23 cellular contexts compared by ENCODE assay signal in genomic region chr6:52877786-52878185, GRCh38. TPM values are rescaled to one million over a fixed set of nuclear protein-coding genes. Genes with fewer than 3 reads are reported as not detected.
A peak's percentile ranks its signal among the peaks of the same experiment; 100 is the strongest.
DNase-seq lines count a peak whose midpoint lies in the region; ATAC-seq and TF ChIP-seq lines count a peak whose summit lies in the region.
"Had no signal": no experiment of that assay in that cellular context is flagged by ENCODE, and none has a peak within 500 bp of the region (broad histone marks: within the 10 kb centered on the region; RNA-seq: fewer than 3 reads in every experiment).

No MANE protein-coding gene starts in this region.

- H4K20me1 ChIP-seq in SK-N-SH (ENCODE audit: insufficient read depth) (no peaks in the 10 kb centered on the region), hepatocyte (ENCODE audit: insufficient read depth, poor library complexity, severe bottlenecking) (no peaks in the 10 kb centered on the region), smooth muscle cell (ENCODE audit: low read depth) (no peaks in the 10 kb centered on the region)
- H4K20me1 ChIP-seq: BLaER1 treated with 17β-estradiol and CSF1 and Interleukin-3, amounts not matched to agents 10 nM and 100 nM had no signal

- no peaks in the 10 kb centered on the region for H3K36me3 Mint-ChIP-seq in activated T-helper 17 cell treated with anti-CD3 and anti-CD28 coated beads, Interleukin-2, amount 50 U/mL, for 72 hours (ENCODE audit: low read depth)
- H3K36me3 Mint-ChIP-seq: CD4-positive, alpha-beta memory T cell had no signal

- H3K9me2 ChIP-seq in SK-N-SH = no peaks in the 10 kb centered on the region
- H3K9me2 ChIP-seq in hepatocyte (replicated peaks; ENCODE audit: insufficient read depth) = no peaks in the 10 kb centered on the region

- H3K79me2 ChIP-seq in SK-N-SH (ENCODE audit: insufficient read depth) (no peaks in the 10 kb centered on the region), hepatocyte (no peaks in the 10 kb centered on the region), smooth muscle cell (ENCODE audit: low read depth) (no peaks in the 10 kb centered on the region)

- CTCF ChIA-PET in SK-N-SH (lab: Yijun Ruan, JAX) = interaction anchor here (1.0 kb wide), 1 partner anchor 15 kb away, joined by 3 read pairs; no protein-coding TSS in a partner anchor

- H3F3A ChIP-seq in SK-N-SH (replicated peaks; ENCODE audit: insufficient read depth) = no peaks in the 10 kb centered on the region
- peaks cover 11% of the 10 kb centered on the region for H3F3A ChIP-seq in smooth muscle cell (ENCODE audit: low read depth)

- H3K27me3 Mint-ChIP-seq in activated T-helper 17 cell treated with anti-CD3 and anti-CD28 coated beads, Interleukin-2, amount 50 U/mL, for 72 hours = no peaks in the 10 kb centered on the region

- H3K27ac ChIP-seq in SK-N-SH (ENCODE audit: low read depth in 2 of 2, low read length in 1 of 2) (peak overlapping the region in 1 of 2 experiments; percentile 55; a peak in 2 of 4 replicates), hepatocyte (peak overlapping the region; percentile 6), smooth muscle cell (ENCODE audit: low read depth) (peak overlapping the region; percentile 74), aorta (ENCODE audit: low read depth in 1 of 2, low read length in 2 of 2) (no peak overlapping the region)
- H3K27ac ChIP-seq: 22Rv1; BLaER1 treated with 17β-estradiol and CSF1 and Interleukin-3, amounts not matched to agents 10 nM and 100 nM had no signal

- DNase-seq in SK-N-SH (no peak), hepatocyte (ENCODE audit: low spot score) (no peak), smooth muscle cell (lab: John Stamatoyannopoulos, UW; ENCODE audit: unreplicated experiment) (no peak), aorta (no peak)
- DNase-seq in stimulated activated CD4-positive, alpha-beta T cell treated with anti-CD3 and anti-CD28 coated beads, Interleukin-4, amount 100 ng/mL, for 1 hour = no peak
- DNase-seq: Caco-2; CD4-positive, alpha-beta memory T cell; DMS 273 treated with DMSO at 0.1 percent for 48 hours; DMS79 treated with DMSO at 0.1 percent for 48 hours; NCI-H1092 treated with DMSO at 0.1 percent for 48 hours; NCI-H1436 treated with DMSO at 0.1 percent for 48 hours; NCI-H1930; NCI-H510A; NK-92 treated with Interleukin-12 subunit alpha and Interleukin-12 subunit beta, amount 100 ng/mL, for 24 hours; SIG-M5 had no signal

- H2AFZ ChIP-seq in SK-N-SH (ENCODE audit: low read depth) = no peak overlapping the region
- H2AFZ ChIP-seq in hepatocyte = no peak overlapping the region
- no peak overlapping the region for H2AFZ ChIP-seq in smooth muscle cell (ENCODE audit: low read depth)

- H3K4me1 ChIP-seq in SK-N-SH (ENCODE audit: control insufficient read depth in 1 of 2, insufficient read depth in 2 of 2, low read depth in 1 of 2, low read length in 1 of 2) (peaks cover 7 to 9% of the 10 kb centered on the region in 2 experiments; a peak in 3 of 4 replicates), hepatocyte (ENCODE audit: insufficient read depth) (no peaks in the 10 kb centered on the region), smooth muscle cell (ENCODE audit: low read depth) (no peaks in the 10 kb centered on the region), aorta (ENCODE audit: control insufficient read depth in 1 of 2, insufficient read depth in 2 of 2, low read length in 2 of 2) (no peaks in the 10 kb centered on the region)

- no peaks in the 10 kb centered on the region for H3K4me1 Mint-ChIP-seq in activated T-helper 17 cell treated with anti-CD3 and anti-CD28 coated beads, Interleukin-2, amount 50 U/mL, for 72 hours

- no peak for TF ChIP-seq RAD21 in SK-N-SH (IDR thresholded peaks at IDR 0.05; ENCODE audit: low read length)

- H3K4me2 ChIP-seq in SK-N-SH (0 out of 2 replicates have a peak overlapping the region, but pooled peaks have one; percentile 17), hepatocyte (no peak overlapping the region), smooth muscle cell (peak overlapping the region; percentile 58)

- intact Hi-C loops in aorta (cut with DNase I) = no loop called here

- H3K9me3 ChIP-seq in SK-N-SH (no peaks in the 10 kb centered on the region), hepatocyte (ENCODE audit: low read depth) (no peaks in the 10 kb centered on the region), smooth muscle cell (replicated peaks; ENCODE audit: low read depth) (no peaks in the 10 kb centered on the region), aorta (ENCODE audit: control insufficient read depth, low read length) (no peaks in the 10 kb centered on the region)
- H3K9me3 ChIP-seq: BLaER1 treated with 17β-estradiol and CSF1 and Interleukin-3, amounts not matched to agents 10 nM and 100 nM; Caco-2 had no signal

- H3K9ac ChIP-seq in SK-N-SH = no peak overlapping the region
- peak overlapping the region; percentile 38 for H3K9ac ChIP-seq in smooth muscle cell (ENCODE audit: low read depth)
- H3K9ac ChIP-seq: BLaER1 treated with 17β-estradiol and CSF1 and Interleukin-3, amounts not matched to agents 10 nM and 100 nM had no signal

- peak overlapping the region; percentile 17 for H3K27ac Mint-ChIP-seq in activated T-helper 17 cell treated with anti-CD3 and anti-CD28 coated beads, Interleukin-2, amount 50 U/mL, for 72 hours
- H3K27ac Mint-ChIP-seq: CD4-positive, alpha-beta memory T cell had no signal

- POLR2A ChIA-PET in SK-N-SH (lab: Yijun Ruan, JAX) = no interaction called here

- no peaks in the 10 kb centered on the region for H3K27me3 ChIP-seq in SK-N-SH (ENCODE audit: insufficient read depth)
- H3K27me3 ChIP-seq in hepatocyte = no peaks in the 10 kb centered on the region
- H3K27me3 ChIP-seq in smooth muscle cell (ENCODE audit: low read depth) = no peaks in the 10 kb centered on the region
- no peaks in the 10 kb centered on the region for H3K27me3 ChIP-seq in aorta (ENCODE audit: control insufficient read depth in 1 of 2, insufficient read depth in 2 of 2, low read length in 1 of 2)

- TF ChIP-seq CTCF in SK-N-SH (IDR thresholded peaks at IDR 0.05) (no peak), hepatocyte (IDR thresholded peaks at IDR 0.05; ENCODE audit: poor library complexity) (no peak), smooth muscle cell (IDR thresholded peaks at IDR 0.05; ENCODE audit: borderline replicate concordance, insufficient read depth, poor library complexity, severe bottlenecking) (no peak)

- no peak overlapping the region for H3K4me3 Mint-ChIP-seq in activated T-helper 17 cell treated with anti-CD3 and anti-CD28 coated beads, Interleukin-2, amount 50 U/mL, for 72 hours
- H3K4me3 Mint-ChIP-seq: CD4-positive, alpha-beta memory T cell had no signal

- ATAC-seq in SK-N-SH treated with all-trans-retinoic acid at 6 μM for 48 hours (no peak), HG03025 (IDR thresholded peaks at IDR 0.05; ENCODE audit: low FRiP score, unreplicated experiment) (no peak), aorta (ENCODE audit: low FRiP score) (no peak)
- no peak for ATAC-seq in activated T-helper 17 cell treated with anti-CD3 and anti-CD28 coated beads, Interleukin-2, amount 50 U/mL, for 72 hours (replicated peaks)
- ATAC-seq: K562, Panc1 had no signal

- 58% methylated on average over 2 of the region's 2 CpGs for WGBS in SK-N-SH (ENCODE audit: low lambda C conversion rate)
- 99% methylated on average over 2 of the region's 2 CpGs for WGBS in hepatocyte (ENCODE audit: low lambda C conversion rate, missing lambda C conversion rate)
- WGBS in smooth muscle cell (ENCODE audit: low lambda C conversion rate) = 77% methylated on average over 2 of the region's 2 CpGs
- WGBS in aorta, 2 donors = 75 to 77% methylated on average over 2 of the region's 2 CpGs

- no peaks in the 10 kb centered on the region for H3K36me3 ChIP-seq in SK-N-SH (replicated peaks in 1 of 2; ENCODE audit: control insufficient read depth in 1 of 2, insufficient read depth in 2 of 2, low read length in 1 of 2)
- H3K36me3 ChIP-seq in hepatocyte (replicated peaks; ENCODE audit: insufficient read depth, low read depth) = no peaks in the 10 kb centered on the region
- no peaks in the 10 kb centered on the region for H3K36me3 ChIP-seq in smooth muscle cell (ENCODE audit: low read depth)
- no peaks in the 10 kb centered on the region for H3K36me3 ChIP-seq in aorta (ENCODE audit: control insufficient read depth in 1 of 2, insufficient read depth in 2 of 2, low read length in 1 of 2)
- H3K36me3 ChIP-seq: BLaER1 treated with 17β-estradiol and CSF1 and Interleukin-3, amounts not matched to agents 10 nM and 100 nM had no signal

- H3K4me3 ChIP-seq in SK-N-SH (ENCODE audit: low read depth in 2 of 2, low read length in 1 of 2) (no peak overlapping the region), hepatocyte (no peak overlapping the region), smooth muscle cell (no peak overlapping the region), aorta (ENCODE audit: low read length in 2 of 2) (no peak overlapping the region)
- H3K4me3 ChIP-seq: BLaER1 treated with 17β-estradiol and CSF1 and Interleukin-3, amounts not matched to agents 10 nM and 100 nM; K562 had no signal

- TF ChIP-seq EP300 in SK-N-SH (IDR thresholded peaks at IDR 0.05; ENCODE audit: borderline replicate concordance in 1 of 2, low read depth in 1 of 2, low read length in 1 of 2) = no peak

- no peaks in the 10 kb centered on the region for H3K9me3 Mint-ChIP-seq in activated T-helper 17 cell treated with anti-CD3 and anti-CD28 coated beads, Interleukin-2, amount 50 U/mL, for 72 hours
- H3K9me3 Mint-ChIP-seq: CD4-positive, alpha-beta memory T cell had no signal

TF ChIP-seq in SK-N-SH, 30 proteins besides CTCF, POLR2A, EP300 and RAD21 (continues in another document):
- no peak for TF ChIP-seq RXRA (IDR thresholded peaks at IDR 0.05; ENCODE audit: borderline replicate concordance, low read depth)
- no peak for TF ChIP-seq YY1 (IDR thresholded peaks at IDR 0.05; ENCODE audit: low read depth)
- no peak for TF ChIP-seq FOXJ3 (CRISPR knock-in tag; IDR thresholded peaks at IDR 0.05)

TF ChIP-seq in SK-N-SH treated with all-trans-retinoic acid at 6 μM for 48 hours, 23 proteins besides CTCF, POLR2A, EP300 and RAD21 (continues in another document):
- no peak for TF ChIP-seq SNAI2 (CRISPR knock-in tag; IDR thresholded peaks at IDR 0.05)
- TF ChIP-seq GLIS3 (CRISPR knock-in tag; IDR thresholded peaks at IDR 0.05) = no peak
- no peak for TF ChIP-seq PPARA (CRISPR knock-in tag; IDR thresholded peaks at IDR 0.05; ENCODE audit: borderline replicate concordance)

RNA-seq across cellular contexts. Expression of gene GSTA3, which starts 31.7 kb away (rescaled TPM):
- polyA plus RNA-seq in SK-N-SH (2012; rRNA removed) = not detected in 2 replicates
- not detected in 2 replicates for polyA plus RNA-seq in SK-N-SH (2012; cell fraction: cytosol; rRNA removed)
- not detected in 2 replicates for polyA plus RNA-seq in SK-N-SH (2012; cell fraction: nucleus; rRNA removed)
- not detected for total RNA-seq in activated T-helper 17 cell treated with anti-CD3 and anti-CD28 coated beads, Interleukin-2, amount 50 U/mL, for 72 hours
- total RNA-seq in hepatocyte = not detected in 2 replicates
- polyA plus RNA-seq in hepatocyte = not detected in 2 replicates
- not detected in 2 replicates for total RNA-seq in smooth muscle cell
- not detected in 2 replicates for polyA plus RNA-seq in smooth muscle cell
- total RNA-seq in aorta = not detected
- polyA plus RNA-seq in aorta = not detected
- total RNA-seq: Caco-2; CD4-positive, alpha-beta memory T cell; H1; K562 had no signal
- polyA plus RNA-seq: CD4-positive, alpha-beta memory T cell; H1; K562 had no signal

RNA-seq across cellular contexts. Expression of gene GSTA5, which starts 37.2 kb away (rescaled TPM):
- polyA plus RNA-seq in SK-N-SH (2012; rRNA removed) (not detected in 2 replicates), hepatocyte (not detected in 2 replicates), smooth muscle cell (not detected in 2 replicates), aorta (not detected)
- not detected in 2 replicates for polyA plus RNA-seq in SK-N-SH (2012; cell fraction: cytosol; rRNA removed)
- not detected in 2 replicates for polyA plus RNA-seq in SK-N-SH (2012; cell fraction: nucleus; rRNA removed)
- total RNA-seq in activated T-helper 17 cell treated with anti-CD3 and anti-CD28 coated beads, Interleukin-2, amount 50 U/mL, for 72 hours = not detected
- total RNA-seq in hepatocyte (not detected in 2 replicates), smooth muscle cell (not detected in 2 replicates), aorta (not detected)
- total RNA-seq: Caco-2; CD4-positive, alpha-beta memory T cell; H1; K562 had no signal
- polyA plus RNA-seq: CD4-positive, alpha-beta memory T cell; H1; K562 had no signal

Comparison
In these comparisons a context has a peak if more than half of its experiments do, and no peak if none do; other contexts are left out.
1. H3K27ac ChIP-seq: peak in hepatocyte (single experiment) and smooth muscle cell (single experiment); none in aorta (0 of 2).